In the genomic region with DNA sequence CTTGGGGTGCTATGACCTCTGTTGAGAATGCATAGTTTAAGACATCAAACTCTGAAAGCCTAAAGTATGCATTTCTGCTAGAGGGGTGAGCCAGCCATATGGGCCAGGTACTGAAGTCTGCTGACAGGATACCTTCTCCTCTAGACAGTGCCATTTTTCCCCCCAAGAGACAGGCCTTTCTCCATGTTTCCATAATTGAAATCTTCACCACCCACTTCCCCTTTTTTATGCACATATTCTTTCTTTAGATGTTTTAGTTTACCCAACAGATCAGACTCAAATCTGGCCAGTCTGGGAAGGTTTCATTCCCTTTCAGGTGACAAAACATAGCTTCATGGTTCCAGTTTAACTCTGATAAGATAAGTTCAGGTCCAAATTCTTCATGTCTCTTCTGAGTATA, we compare ENCODE assay signal across 1 cellular context.
TF ChIP-seq lines count a peak whose summit lies in the region.

No MANE protein-coding gene starts in this region.

TF ChIP-seq in GM12878, 131 proteins besides CTCF, POLR2A, EP300 and RAD21:
- TF ChIP-seq, protein P1, sequence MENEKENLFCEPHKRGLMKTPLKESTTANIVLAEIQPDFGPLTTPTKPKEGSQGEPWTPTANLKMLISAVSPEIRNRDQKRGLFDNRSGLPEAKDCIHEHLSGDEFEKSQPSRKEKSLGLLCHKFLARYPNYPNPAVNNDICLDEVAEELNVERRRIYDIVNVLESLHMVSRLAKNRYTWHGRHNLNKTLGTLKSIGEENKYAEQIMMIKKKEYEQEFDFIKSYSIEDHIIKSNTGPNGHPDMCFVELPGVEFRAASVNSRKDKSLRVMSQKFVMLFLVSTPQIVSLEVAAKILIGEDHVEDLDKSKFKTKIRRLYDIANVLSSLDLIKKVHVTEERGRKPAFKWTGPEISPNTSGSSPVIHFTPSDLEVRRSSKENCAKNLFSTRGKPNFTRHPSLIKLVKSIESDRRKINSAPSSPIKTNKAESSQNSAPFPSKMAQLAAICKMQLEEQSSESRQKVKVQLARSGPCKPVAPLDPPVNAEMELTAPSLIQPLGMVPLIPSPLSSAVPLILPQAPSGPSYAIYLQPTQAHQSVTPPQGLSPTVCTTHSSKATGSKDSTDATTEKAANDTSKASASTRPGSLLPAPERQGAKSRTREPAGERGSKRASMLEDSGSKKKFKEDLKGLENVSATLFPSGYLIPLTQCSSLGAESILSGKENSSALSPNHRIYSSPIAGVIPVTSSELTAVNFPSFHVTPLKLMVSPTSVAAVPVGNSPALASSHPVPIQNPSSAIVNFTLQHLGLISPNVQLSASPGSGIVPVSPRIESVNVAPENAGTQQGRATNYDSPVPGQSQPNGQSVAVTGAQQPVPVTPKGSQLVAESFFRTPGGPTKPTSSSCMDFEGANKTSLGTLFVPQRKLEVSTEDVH (IDR thresholded peaks at IDR 0.05; ENCODE audit: low read depth, partially characterized antibody): no peak
- peak; percentile 46; the same call in 1 of the 2 replicates for TF ChIP-seq SPI1 (IDR thresholded peaks at IDR 0.05; ENCODE audit: borderline replicate concordance, insufficient read depth, low read depth, low read length)
